Comparison of ENCODE assay signal across 22 cellular contexts in the genomic region with DNA sequence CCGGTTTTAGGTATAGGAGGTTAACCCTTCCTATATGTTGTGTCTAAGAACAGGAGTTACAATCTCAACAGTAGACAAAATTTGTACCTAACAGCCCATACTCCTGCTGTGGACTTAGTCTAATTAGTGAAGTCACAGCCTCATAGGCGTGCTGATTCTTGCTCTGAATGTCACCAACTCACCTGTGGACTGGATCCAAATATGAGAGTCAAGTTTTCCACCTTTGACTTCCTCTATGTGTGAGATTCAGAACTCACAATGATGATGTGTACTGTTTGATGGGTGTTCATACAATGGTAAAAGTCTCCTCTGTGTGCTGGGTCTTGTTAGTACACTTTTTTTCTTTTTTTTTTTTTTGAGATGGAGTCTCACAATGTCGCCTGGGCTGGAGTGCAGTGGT.
"Had no signal": no experiment of that assay in that cellular context is flagged by ENCODE, and none has a peak within 500 bp of the region (broad histone marks: within the 10 kb centered on the region; RNA-seq: fewer than 3 reads in every experiment).

No MANE protein-coding gene starts in this region.

- H3K27me3 ChIP-seq: breast epithelium, esophagus squamous epithelium, ovary, upper lobe of right lung had no signal

- H3K36me3 ChIP-seq: breast epithelium, esophagus squamous epithelium, ovary, upper lobe of right lung had no signal

- H3K4me1 Mint-ChIP-seq: activated CD4-positive, alpha-beta T cell treated with anti-CD3 and anti-CD28 coated beads, Interleukin-2, amount 10 ng/mL, durations not matched to agents 24 days and 14 days; activated naive CD4-positive, alpha-beta T cell treated with anti-CD3 and anti-CD28 coated beads, Interleukin-2, amount 10 ng/mL, durations not matched to agents 7 days and 5 days; activated naive CD8-positive, alpha-beta T cell treated with anti-CD3 and anti-CD28 coated beads, Interleukin-2, amount 10 ng/mL, durations not matched to agents 7 days and 5 days had no signal

- H3K9me3 ChIP-seq: breast epithelium, esophagus squamous epithelium, ovary, psoas muscle, upper lobe of right lung had no signal

- DNase-seq: activated CD4-positive, alpha-beta memory T cell treated with anti-CD3 and anti-CD28 coated beads for 36 hours; activated CD4-positive, alpha-beta T cell treated with anti-CD3 and anti-CD28 coated beads, Interleukin-2, amount 10 ng/mL, durations not matched to agents 24 days and 14 days; activated CD8-positive, alpha-beta memory T cell treated with anti-CD3 and anti-CD28 coated beads, Interleukin-2, amount 50 U/mL, for 4 hours; activated effector memory CD4-positive, alpha-beta T cell treated with anti-CD3 and anti-CD28 coated beads, Interleukin-2, amount 50 U/mL, for 16 hours; activated naive CD4-positive, alpha-beta T cell treated with anti-CD3 and anti-CD28 coated beads, Interleukin-2, amount 10 ng/mL, durations not matched to agents 7 days and 5 days; activated naive CD8-positive, alpha-beta T cell treated with anti-CD3 and anti-CD28 coated beads, Interleukin-2, amount 10 ng/mL, durations not matched to agents 7 days and 5 days; activated T-cell treated with anti-CD3 and anti-CD28 coated beads, Interleukin-2, amount 50 U/mL, for 1 hour; amniotic stem cell; central memory CD4-positive, alpha-beta T cell; effector CD4-positive, alpha-beta T cell; esophagus squamous epithelium; kidney; midbrain; ovary; psoas muscle; stimulated activated CD4-positive, alpha-beta T cell treated with anti-CD3 and anti-CD28 coated beads, Interleukin-4, amount 100 ng/mL, for 1 hour; upper lobe of right lung had no signal

- H3K27ac ChIP-seq: breast epithelium, epithelial cell of prostate, ovary, psoas muscle, upper lobe of right lung had no signal

- H3K4me1 ChIP-seq: breast epithelium, esophagus squamous epithelium, psoas muscle, upper lobe of right lung had no signal

- H3K36me3 Mint-ChIP-seq: activated CD4-positive, alpha-beta memory T cell treated with anti-CD3 and anti-CD28 coated beads for 36 hours; activated naive CD4-positive, alpha-beta T cell treated with anti-CD3 and anti-CD28 coated beads, Interleukin-2, amount 10 ng/mL, durations not matched to agents 7 days and 5 days had no signal

- H3K4me3 Mint-ChIP-seq: activated CD4-positive, alpha-beta memory T cell treated with anti-CD3 and anti-CD28 coated beads for 36 hours; activated CD4-positive, alpha-beta T cell treated with anti-CD3 and anti-CD28 coated beads, Interleukin-2, amount 10 ng/mL, durations not matched to agents 24 days and 14 days; activated naive CD4-positive, alpha-beta T cell treated with anti-CD3 and anti-CD28 coated beads, Interleukin-2, amount 10 ng/mL, durations not matched to agents 7 days and 5 days; activated naive CD8-positive, alpha-beta T cell treated with anti-CD3 and anti-CD28 coated beads, Interleukin-2, amount 10 ng/mL, durations not matched to agents 7 days and 5 days; activated T-helper 1 cell treated with anti-CD3 and anti-CD28 coated beads, Interleukin-12 subunit alpha, Interleukin-12 subunit beta, Interleukin-2, Interleukin-4 antibody, amounts not matched to agents 30 ng/mL and 10 ng/mL and 1 ng/mL, durations not matched to agents 14 hours and 24 hours and 36 hours; dendritic cell treated with granulocyte-macrophage colony-stimulating factor and Interleukin-4, amounts not matched to agents 40 ng/mL and 50 ng/mL, for 4 days; stimulated activated naive CD8-positive, alpha-beta T cell treated with anti-CD3 and anti-CD28 coated beads, Interleukin-15, Interleukin-2, amounts not matched to agents 100 ng/mL and 50 ng/mL, for 24 hours had no signal

- H3K27me3 Mint-ChIP-seq: activated CD4-positive, alpha-beta memory T cell treated with anti-CD3 and anti-CD28 coated beads for 36 hours; activated CD4-positive, alpha-beta T cell treated with anti-CD3 and anti-CD28 coated beads, Interleukin-2, amount 10 ng/mL, durations not matched to agents 24 days and 14 days; activated naive CD4-positive, alpha-beta T cell treated with anti-CD3 and anti-CD28 coated beads, Interleukin-2, amount 10 ng/mL, durations not matched to agents 7 days and 5 days; activated naive CD8-positive, alpha-beta T cell treated with anti-CD3 and anti-CD28 coated beads, Interleukin-2, amount 10 ng/mL, durations not matched to agents 7 days and 5 days; dendritic cell treated with granulocyte-macrophage colony-stimulating factor and Interleukin-4, amounts not matched to agents 40 ng/mL and 50 ng/mL, for 4 days; stimulated activated naive CD8-positive, alpha-beta T cell treated with anti-CD3 and anti-CD28 coated beads, Interleukin-15, Interleukin-2, amounts not matched to agents 100 ng/mL and 50 ng/mL, for 24 hours had no signal

- H3K27ac Mint-ChIP-seq: activated CD4-positive, alpha-beta memory T cell treated with anti-CD3 and anti-CD28 coated beads for 36 hours; activated CD4-positive, alpha-beta T cell treated with anti-CD3 and anti-CD28 coated beads, Interleukin-2, amount 10 ng/mL, durations not matched to agents 24 days and 14 days; activated naive CD4-positive, alpha-beta T cell treated with anti-CD3 and anti-CD28 coated beads, Interleukin-2, amount 10 ng/mL, durations not matched to agents 7 days and 5 days; activated naive CD8-positive, alpha-beta T cell treated with anti-CD3 and anti-CD28 coated beads, Interleukin-2, amount 10 ng/mL, durations not matched to agents 7 days and 5 days; activated T-helper 1 cell treated with anti-CD3 and anti-CD28 coated beads, Interleukin-12 subunit alpha, Interleukin-12 subunit beta, Interleukin-2, Interleukin-4 antibody, amounts not matched to agents 30 ng/mL and 10 ng/mL and 1 ng/mL, durations not matched to agents 14 hours and 24 hours and 36 hours; dendritic cell treated with granulocyte-macrophage colony-stimulating factor and Interleukin-4, amounts not matched to agents 40 ng/mL and 50 ng/mL, for 4 days; stimulated activated naive CD8-positive, alpha-beta T cell treated with anti-CD3 and anti-CD28 coated beads, Interleukin-15, Interleukin-2, amounts not matched to agents 100 ng/mL and 50 ng/mL, for 24 hours had no signal

- H3K4me3 ChIP-seq: breast epithelium, esophagus squamous epithelium, ovary, psoas muscle, upper lobe of right lung had no signal

- H3K9me3 Mint-ChIP-seq: activated CD4-positive, alpha-beta memory T cell treated with anti-CD3 and anti-CD28 coated beads for 36 hours had no signal
